16 cellular contexts compared by ENCODE assay signal in genomic region chr20:4470375-4470774, GRCh38.
DNase-seq lines count a peak whose midpoint lies in the region; ATAC-seq and TF ChIP-seq lines count a peak whose summit lies in the region.
"Had no signal": no experiment of that assay in that cellular context is flagged by ENCODE, and none has a peak within 500 bp of the region (broad histone marks: within the 10 kb centered on the region; RNA-seq: fewer than 3 reads in every experiment).

No MANE protein-coding gene starts in this region.

- peak; percentile 14 for DNase-seq in COLO829 (ENCODE audit: low spot score)
- peak; percentile 99 for DNase-seq in M059J (ENCODE audit: low read depth)
- peak; percentile 68 for DNase-seq in astrocyte of the spinal cord (ENCODE audit: low read depth, low spot score)
- peak; percentile 26 for DNase-seq in myocyte (ENCODE audit: low read depth)
- DNase-seq in RKO (ENCODE audit: low spot score), result no peak
- DNase-seq in NCI-H1092 (lab: John Stamatoyannopoulos, UW), result no peak
- DNase-seq: activated gamma-delta T cell; endodermal cell; heart left ventricle; natural killer cell; NCI-H1694; NCI-H69; SHP77 treated with DMSO at 0.1 percent for 48 hours; stimulated activated naive CD4-positive, alpha-beta T cell had no signal

- in situ Hi-C loops in astrocyte of the spinal cord (cut with HindIII; ENCODE audit: low sequenced_read_pairs), result no loop called here

- ATAC-seq in GM21423 (IDR thresholded peaks at IDR 0.05; ENCODE audit: unreplicated experiment), result no peak
- ATAC-seq in GM21576 (IDR thresholded peaks at IDR 0.05; ENCODE audit: unreplicated experiment), result no peak
- ATAC-seq: heart left ventricle, natural killer cell had no signal

- H3K4me3 ChIP-seq in astrocyte of the spinal cord (ENCODE audit: low read depth, low read length), result no peak overlapping the region
- H3K4me3 ChIP-seq: heart left ventricle had no signal

- no peak for TF ChIP-seq CTCF in astrocyte of the spinal cord (IDR thresholded peaks at IDR 0.05; ENCODE audit: low read depth, low read length)

Comparison
In these comparisons a context has a peak if more than half of its experiments do, and no peak if none do; other contexts are left out.
1. DNase-seq: peak in COLO829 (single experiment), M059J (single experiment), astrocyte of the spinal cord (single experiment) and myocyte (single experiment); none in RKO (single experiment) and NCI-H1092 (single experiment).